Comparison of ENCODE assay signal across 8 cellular contexts in genomic region chr6:117906905-117907599, GRCh38. TPM values are rescaled to one million over a fixed set of nuclear protein-coding genes. Genes with fewer than 3 reads are reported as not detected.
DNase-seq lines count a peak whose midpoint lies in the region; ATAC-seq and TF ChIP-seq lines count a peak whose summit lies in the region.

TSS of gene SLC35F1 (plus strand) at chr6:117907264.

- peaks cover 2% of the 10 kb centered on the region for H3K27me3 Mint-ChIP-seq in neural progenitor cell (ENCODE audit: insufficient read depth, low read depth)

- peaks cover 21% of the 10 kb centered on the region for H3K4me1 Mint-ChIP-seq in neural progenitor cell

- H4K20me1 ChIP-seq in neural progenitor cell (ENCODE audit: low read depth), result no peaks in the 10 kb centered on the region

- 0 to 1% methylated on average over 60 to 88 of the region's 88 CpGs for WGBS in aorta, 2 donors

- DNase-seq in NCI-H82 (lab: John Stamatoyannopoulos, UW) (peak; percentile 73), NCI-H82 treated with DMSO at 0.1 percent for 48 hours (lab: John Stamatoyannopoulos, UW; ENCODE audit: unreplicated experiment) (no peak), HEK293T (ENCODE audit: extremely low spot score) (peak; percentile 83), NCI-H1105 (lab: John Stamatoyannopoulos, UW) (peak; percentile 68), foreskin keratinocyte (peak in 1 of 2 donors; percentile 24), neural progenitor cell (ENCODE audit: low spot score) (peak; percentile 89), aorta (peak in 1 of 2 donors; percentile 77)
- peak; percentile 79 for DNase-seq in activated CD8-positive, alpha-beta memory T cell treated with anti-CD3 and anti-CD28 coated beads, Interleukin-2, amount 50 U/mL, for 48 hours

- intact Hi-C loops in aorta (cut with DNase I), result no loop called here

- H2AFZ ChIP-seq in neural progenitor cell (replicated peaks), result peak within 1 kb of the TSS; percentile 100

- H3K36me3 Mint-ChIP-seq in neural progenitor cell, result peaks cover 10% of the 10 kb centered on the region

- no peak within 1 kb of the TSS for H3K9ac ChIP-seq in neural progenitor cell

- H3K4me2 ChIP-seq in neural progenitor cell, result peak within 1 kb of the TSS; percentile 100

- CTCF ChIA-PET in HEK293T (lab: Yijun Ruan, JAX), result interaction anchor here (1.0 to 1.4 kb wide), 3 partner anchors 12 to 67 kb away, joined by 3 to 7 read pairs (median 3); no protein-coding TSS in a partner anchor

- ATAC-seq in foreskin keratinocyte, result peak; percentile 71
- ATAC-seq in aorta (ENCODE audit: low FRiP score), result no peak

- H3F3A ChIP-seq in neural progenitor cell (ENCODE audit: low read depth), result peaks cover 11% of the 10 kb centered on the region

- H3K27ac Mint-ChIP-seq in neural progenitor cell, result peak within 1 kb of the TSS; percentile 96

- H3K4me3 Mint-ChIP-seq in neural progenitor cell, result peak within 1 kb of the TSS; percentile 94

- H3K79me2 ChIP-seq in neural progenitor cell (ENCODE audit: low read depth), result peaks cover 4% of the 10 kb centered on the region

- no peaks in the 10 kb centered on the region for H3K4me1 ChIP-seq in foreskin keratinocyte
- H3K4me1 ChIP-seq in neural progenitor cell, result peaks cover 9% of the 10 kb centered on the region
- H3K4me1 ChIP-seq in aorta (ENCODE audit: control insufficient read depth in 1 of 2, insufficient read depth in 2 of 2, low read length in 2 of 2), result no peaks in the 10 kb centered on the region

- TF ChIP-seq CTCF in foreskin keratinocyte (conservative IDR thresholded peaks at IDR 0.05) (peak; percentile 40), neural progenitor cell (IDR thresholded peaks at IDR 0.05) (peak; percentile 60)

- POLR2A ChIA-PET in HEK293T (lab: Yijun Ruan, JAX), result interaction anchor here (1.1 kb wide), 3 partner anchors 11 to 30 kb away, joined by 3 to 5 read pairs (median 3); no protein-coding TSS in a partner anchor

- peaks cover 50% of the 10 kb centered on the region for H3K27me3 ChIP-seq in foreskin keratinocyte
- H3K27me3 ChIP-seq in neural progenitor cell, result peaks cover 34% of the 10 kb centered on the region
- H3K27me3 ChIP-seq in aorta (ENCODE audit: control insufficient read depth in 1 of 2, insufficient read depth in 2 of 2, low read length in 1 of 2), result peaks cover 0 to 3% of the 10 kb centered on the region in 2 donors

- peaks cover 3% of the 10 kb centered on the region for H3K9me3 Mint-ChIP-seq in neural progenitor cell

- H3K27ac ChIP-seq in foreskin keratinocyte, result no peak within 1 kb of the TSS
- no peak within 1 kb of the TSS for H3K27ac ChIP-seq in neural progenitor cell
- no peak within 1 kb of the TSS for H3K27ac ChIP-seq in aorta (ENCODE audit: low read depth in 1 of 2, low read length in 2 of 2)

- H3K36me3 ChIP-seq in neural progenitor cell, result no peaks in the 10 kb centered on the region
- H3K36me3 ChIP-seq in aorta (ENCODE audit: control insufficient read depth in 1 of 2, insufficient read depth in 2 of 2, low read length in 1 of 2), result no peaks in the 10 kb centered on the region

- H3K9me3 ChIP-seq in neural progenitor cell (ENCODE audit: low read depth), result no peaks in the 10 kb centered on the region
- H3K9me3 ChIP-seq in aorta (ENCODE audit: control insufficient read depth, low read length), result no peaks in the 10 kb centered on the region

- H3K4me3 ChIP-seq in neural progenitor cell, result peak within 1 kb of the TSS; percentile 98
- peak within 1 kb of the TSS; percentile 55 to 72 for H3K4me3 ChIP-seq in aorta (ENCODE audit: low read length in 2 of 2)

TF ChIP-seq in HEK293T, 16 proteins besides CTCF, POLR2A, EP300 and RAD21:
- TF ChIP-seq LEF1 (IDR thresholded peaks at IDR 0.05; ENCODE audit: borderline replicate concordance), result no peak

RNA-seq across cellular contexts. Expression of gene SLC35F1, which starts in this region (rescaled TPM):
- total RNA-seq in foreskin keratinocyte (not detected in 2 replicates), neural progenitor cell (ENCODE audit: low replicate concordance) (17.7 and 24.3 TPM in 2 replicates), aorta (1 to 10 TPM in 1 of 2 donors, under 1 TPM in 1; 0.81 to 1.6 TPM)
- polyA plus RNA-seq in foreskin keratinocyte (not detected in 2 replicates), aorta (1 to 10 TPM in 1 of 2 donors, under 1 TPM in 1; 0.59 to 1.9 TPM)

Comparison
In these comparisons a context has a peak if more than half of its experiments do, and no peak if none do; other contexts are left out.
1. Peak in ATAC-seq in foreskin keratinocyte; RNA of the gene not detected or under 1 TPM.